ENCODE assay signal across 10 cellular contexts in genomic region chrX:44903842-44904530, GRCh38. TPM values are rescaled to one million over a fixed set of nuclear protein-coding genes. Genes with fewer than 3 reads are reported as not detected.
A peak's percentile ranks its signal among the peaks of the same experiment; 100 is the strongest.
DNase-seq lines count a peak whose midpoint lies in the region; ATAC-seq and TF ChIP-seq lines count a peak whose summit lies in the region.
"Had no signal": no experiment of that assay in that cellular context is flagged by ENCODE, and none has a peak within 500 bp of the region (broad histone marks: within the 10 kb centered on the region; RNA-seq: fewer than 3 reads in every experiment).

No MANE protein-coding gene starts in this region.

- TF ChIP-seq CTCF in Calu3 (IDR thresholded peaks at IDR 0.05; ENCODE audit: unreplicated experiment) (no peak), RWPE2 (IDR thresholded peaks at IDR 0.05; ENCODE audit: poor library complexity, severe bottlenecking) (no peak)

- DNase-seq in Calu3 (no peak), RWPE2 (ENCODE audit: low spot score) (no peak), immature natural killer cell (no peak), NCI-H526 (lab: John Stamatoyannopoulos, UW) (no peak), A172 (ENCODE audit: low spot score) (no peak), pons (ENCODE audit: low spot score) (no peak)
- DNase-seq: NCI-H1092, sigmoid colon had no signal

- no TSS peak for BruUV-seq in Calu3 (replicated peaks; lab: Mats Ljungman, UMichigan)

- peak overlapping the region; percentile 30 for H3K27ac ChIP-seq in RWPE2 (ENCODE audit: poor library complexity, severe bottlenecking)
- H3K27ac ChIP-seq: sigmoid colon had no signal

- CTCF ChIA-PET in Calu3 (lab: Charles Lee) = interaction anchor here (1.6 kb wide), 1 partner anchor 10 kb away, joined by 4 read pairs; no protein-coding TSS in a partner anchor

- no peaks in the 10 kb centered on the region for H3K9me3 ChIP-seq in RWPE2 (ENCODE audit: severe bottlenecking)
- H3K9me3 ChIP-seq: sigmoid colon had no signal

- no peaks in the 10 kb centered on the region; the same call in 1 of the 2 replicates for H3K36me3 ChIP-seq in RWPE2 (ENCODE audit: low read depth)
- H3K36me3 ChIP-seq: sigmoid colon had no signal

- intact Hi-C loops in Calu3 (cut with micrococcal nuclease; ENCODE audit: unreplicated experiment) = loop anchor here (1.0 kb wide), 1 partner anchor 8 kb away; no protein-coding TSS in a partner anchor

- H3K4me3 ChIP-seq in RWPE2 (ENCODE audit: severe bottlenecking) = no peak overlapping the region
- H3K4me3 ChIP-seq: sigmoid colon had no signal

- H3K27ac Mint-ChIP-seq in Calu3 (ENCODE audit: unreplicated experiment) (peak overlapping the region; percentile 56), immature natural killer cell (peak overlapping the region in 4 of 6 donors; percentile 1 to 54 (median 31))

- H3K4me3 Mint-ChIP-seq in Calu3 (ENCODE audit: low read depth, unreplicated experiment) (peak overlapping the region; percentile 24), immature natural killer cell (peak overlapping the region in 4 of 5 donors; percentile 13 to 39 (median 30))

- H3K4me1 Mint-ChIP-seq in Calu3 (ENCODE audit: low read depth, unreplicated experiment) (peaks cover 62% of the 10 kb centered on the region), immature natural killer cell (peaks cover 80 to 95% of the 10 kb centered on the region in 2 donors)

- ATAC-seq in GM21529 (IDR thresholded peaks at IDR 0.05; ENCODE audit: unreplicated experiment) (peak; percentile 33), RWPE2 (ENCODE audit: low read depth) (no peak), HG03196 (IDR thresholded peaks at IDR 0.05; ENCODE audit: unreplicated experiment) (no peak)

- no peaks in the 10 kb centered on the region for H3K27me3 ChIP-seq in RWPE2 (ENCODE audit: insufficient read depth, poor library complexity, severe bottlenecking)
- H3K27me3 ChIP-seq: sigmoid colon had no signal

- H3K9me3 Mint-ChIP-seq in Calu3 (ENCODE audit: low read depth, unreplicated experiment) = no peaks in the 10 kb centered on the region
- H3K9me3 Mint-ChIP-seq in immature natural killer cell = peaks cover 0 to 2% (median 0%) of the 10 kb centered on the region in 6 donors

- H3K27me3 Mint-ChIP-seq in Calu3 (ENCODE audit: unreplicated experiment) (no peaks in the 10 kb centered on the region), immature natural killer cell (ENCODE audit: low read depth in 3 of 3) (peaks cover 0 to 6% (median 5%) of the 10 kb centered on the region in 3 donors)

- peaks cover 3% of the 10 kb centered on the region for H3K4me1 ChIP-seq in RWPE2 (ENCODE audit: insufficient read depth, poor library complexity, severe bottlenecking)

- H3K36me3 Mint-ChIP-seq in Calu3 (ENCODE audit: insufficient read depth, unreplicated experiment) (peaks cover 4% of the 10 kb centered on the region), immature natural killer cell (peaks cover 0 to 3% (median 0%) of the 10 kb centered on the region in 3 donors)

RNA-seq across cellular contexts. Expression of gene KDM6A, which starts 31.0 kb away (rescaled TPM):
- total RNA-seq in Calu3 (2022) = 40.4 and 42.8 TPM in 2 replicates
- 10 to 100 TPM in 2 of 3 donors, 1 to 10 TPM in 1; 8.1 to 24.8 (median 14.5) TPM for polyA plus RNA-seq in immature natural killer cell
- 10.4 and 10.9 TPM in 2 replicates for total RNA-seq in A172 (2014; rRNA removed; shearing (Covaris generic))
